35 cellular contexts compared by ENCODE assay signal in genomic region chr11:122413677-122414076, GRCh38.
"Had no signal": no experiment of that assay in that cellular context is flagged by ENCODE, and none has a peak within 500 bp of the region (broad histone marks: within the 10 kb centered on the region; RNA-seq: fewer than 3 reads in every experiment).

No MANE protein-coding gene starts in this region.

- H3K4me3 ChIP-seq: MG63 had no signal

- H3K9ac ChIP-seq: KMS-11 had no signal

- DNase-seq: Karpas-422, Kasumi-1, KG1, MG63, MM.1S, MV-4-11, NCI-H1048, NCI-H1092, NCI-H1092 treated with DMSO at 0.1 percent for 48 hours, NCI-H1105, NCI-H1105 treated with DMSO at 0.1 percent for 48 hours, NCI-H1417, NCI-H1417 treated with DMSO at 0.1 percent for 48 hours, NCI-H1436, NCI-H1436 treated with DMSO at 0.1 percent for 48 hours, NCI-H146, NCI-H1694, NCI-H1694 treated with DMSO at 0.1 percent for 48 hours, NCI-H187, NCI-H187 treated with DMSO at 0.1 percent for 48 hours, NCI-H1930, NCI-H2029, NCI-H2029 treated with DMSO at 0.1 percent for 48 hours, NCI-H2081, NCI-H2081 treated with DMSO at 0.1 percent for 48 hours, NCI-H2107, NCI-H2171, NCI-H2171 treated with DMSO at 0.1 percent for 48 hours, NCI-H2227 treated with DMSO at 0.1 percent for 48 hours, NCI-H226, NCI-H345, NCI-H446, NCI-H446 treated with DMSO at 0.1 percent for 48 hours, NCI-H510A had no signal

- H3K27me3 ChIP-seq: MG63 had no signal

- H3K27ac ChIP-seq: KMS-11 had no signal

- H3K36me3 ChIP-seq: MG63 had no signal

- H3K4me2 ChIP-seq: KMS-11 had no signal
